In the genomic region with DNA sequence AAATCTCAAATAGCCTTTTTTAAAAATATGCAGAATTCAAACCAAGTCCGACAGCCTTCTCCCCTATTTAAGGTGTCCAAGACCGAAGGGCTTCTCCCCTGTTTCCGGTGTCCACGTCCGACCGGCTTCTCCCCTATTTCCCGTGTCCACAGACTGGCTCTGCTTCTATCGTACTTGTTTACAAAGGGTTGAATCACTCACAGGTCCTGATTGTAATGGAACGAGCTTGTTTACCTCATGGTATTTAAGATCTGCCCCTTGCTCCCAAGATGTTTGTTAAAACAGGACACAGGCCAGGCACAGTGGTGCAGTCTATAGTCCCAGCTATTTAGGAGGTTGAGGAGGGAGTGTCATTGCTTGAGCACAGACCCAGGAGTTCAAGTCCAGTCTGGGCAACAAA, we compare ENCODE assay signal across 1 cellular context.
TF ChIP-seq lines count a peak whose summit lies in the region.

No MANE protein-coding gene starts in this region.

TF ChIP-seq in HepG2, 621 proteins besides CTCF, POLR2A, EP300 and RAD21 (continued from another document and continues in another):
- 0 out of 2 replicates have a peak, but pooled peaks have one; percentile 26 for TF ChIP-seq ERF (CRISPR knock-in tag; IDR thresholded peaks at IDR 0.05)
- TF ChIP-seq FOXA1 (IDR thresholded peaks at IDR 0.05), result no peak
- peak; percentile 72; the same call in 1 of the 2 replicates for TF ChIP-seq FOXA1 (CRISPR knock-in tag; IDR thresholded peaks at IDR 0.05)
- TF ChIP-seq ZBTB20 (CRISPR knock-in tag; IDR thresholded peaks at IDR 0.05; ENCODE audit: borderline replicate concordance, low read depth), result peak; percentile 66; the same call in 1 of the 2 replicates
- peak; percentile 78 for TF ChIP-seq MIXL1 (CRISPR knock-in tag; IDR thresholded peaks at IDR 0.05)
- peak; percentile 58; the same call in 1 of the 2 replicates for TF ChIP-seq HDAC2 (CRISPR knock-in tag; IDR thresholded peaks at IDR 0.05)
- no peak for TF ChIP-seq MAFK (conservative IDR thresholded peaks at IDR 0.05 in 1 of 2, IDR thresholded peaks at IDR 0.05 in 1 of 2; ENCODE audit: low read length in 2 of 2)
- TF ChIP-seq NCOA5 (CRISPR knock-in tag; IDR thresholded peaks at IDR 0.05), result no peak
- 0 out of 2 replicates have a peak, but pooled peaks have one; percentile 28 for TF ChIP-seq ZMAT3 (CRISPR knock-in tag; conservative IDR thresholded peaks at IDR 0.05)
- TF ChIP-seq TOPORS (CRISPR knock-in tag; IDR thresholded peaks at IDR 0.05), result no peak
- TF ChIP-seq SMARCE1 (IDR thresholded peaks at IDR 0.05; ENCODE audit: borderline replicate concordance), result no peak
- no peak; the same call in 1 of the 2 replicates for TF ChIP-seq GABPA (IDR thresholded peaks at IDR 0.05; ENCODE audit: low read depth, low read length)
- TF ChIP-seq GABPA (CRISPR knock-in tag; IDR thresholded peaks at IDR 0.05; ENCODE audit: low read depth), result peak; percentile 75
- no peak for TF ChIP-seq ZNF432 (CRISPR knock-in tag; IDR thresholded peaks at IDR 0.05; ENCODE audit: borderline replicate concordance)
- TF ChIP-seq REXO4 (CRISPR knock-in tag; IDR thresholded peaks at IDR 0.05; ENCODE audit: borderline replicate concordance), result no peak
- no peak for TF ChIP-seq ARNT (IDR thresholded peaks at IDR 0.05)
- TF ChIP-seq, protein P1, sequence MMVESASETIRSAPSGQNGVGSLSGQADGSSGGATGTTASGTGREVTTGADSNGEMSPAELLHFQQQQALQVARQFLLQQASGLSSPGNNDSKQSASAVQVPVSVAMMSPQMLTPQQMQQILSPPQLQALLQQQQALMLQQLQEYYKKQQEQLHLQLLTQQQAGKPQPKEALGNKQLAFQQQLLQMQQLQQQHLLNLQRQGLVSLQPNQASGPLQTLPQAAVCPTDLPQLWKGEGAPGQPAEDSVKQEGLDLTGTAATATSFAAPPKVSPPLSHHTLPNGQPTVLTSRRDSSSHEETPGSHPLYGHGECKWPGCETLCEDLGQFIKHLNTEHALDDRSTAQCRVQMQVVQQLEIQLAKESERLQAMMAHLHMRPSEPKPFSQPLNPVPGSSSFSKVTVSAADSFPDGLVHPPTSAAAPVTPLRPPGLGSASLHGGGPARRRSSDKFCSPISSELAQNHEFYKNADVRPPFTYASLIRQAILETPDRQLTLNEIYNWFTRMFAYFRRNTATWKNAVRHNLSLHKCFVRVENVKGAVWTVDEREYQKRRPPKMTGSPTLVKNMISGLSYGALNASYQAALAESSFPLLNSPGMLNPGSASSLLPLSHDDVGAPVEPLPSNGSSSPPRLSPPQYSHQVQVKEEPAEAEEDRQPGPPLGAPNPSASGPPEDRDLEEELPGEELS (CRISPR knock-in tag; IDR thresholded peaks at IDR 0.05), result peak; percentile 80
- TF ChIP-seq SP5 (CRISPR knock-in tag; IDR thresholded peaks at IDR 0.05; ENCODE audit: borderline replicate concordance, low read depth), result 0 out of 2 replicates have a peak, but pooled peaks have one; percentile 13
- no peak for TF ChIP-seq POLR2AphosphoS2 (IDR thresholded peaks at IDR 0.05; ENCODE audit: low read depth, low read length)
- TF ChIP-seq RBM39 (IDR thresholded peaks at IDR 0.05; ENCODE audit: low read depth, low read length, poor library complexity, severe bottlenecking), result no peak
- TF ChIP-seq, protein P2, sequence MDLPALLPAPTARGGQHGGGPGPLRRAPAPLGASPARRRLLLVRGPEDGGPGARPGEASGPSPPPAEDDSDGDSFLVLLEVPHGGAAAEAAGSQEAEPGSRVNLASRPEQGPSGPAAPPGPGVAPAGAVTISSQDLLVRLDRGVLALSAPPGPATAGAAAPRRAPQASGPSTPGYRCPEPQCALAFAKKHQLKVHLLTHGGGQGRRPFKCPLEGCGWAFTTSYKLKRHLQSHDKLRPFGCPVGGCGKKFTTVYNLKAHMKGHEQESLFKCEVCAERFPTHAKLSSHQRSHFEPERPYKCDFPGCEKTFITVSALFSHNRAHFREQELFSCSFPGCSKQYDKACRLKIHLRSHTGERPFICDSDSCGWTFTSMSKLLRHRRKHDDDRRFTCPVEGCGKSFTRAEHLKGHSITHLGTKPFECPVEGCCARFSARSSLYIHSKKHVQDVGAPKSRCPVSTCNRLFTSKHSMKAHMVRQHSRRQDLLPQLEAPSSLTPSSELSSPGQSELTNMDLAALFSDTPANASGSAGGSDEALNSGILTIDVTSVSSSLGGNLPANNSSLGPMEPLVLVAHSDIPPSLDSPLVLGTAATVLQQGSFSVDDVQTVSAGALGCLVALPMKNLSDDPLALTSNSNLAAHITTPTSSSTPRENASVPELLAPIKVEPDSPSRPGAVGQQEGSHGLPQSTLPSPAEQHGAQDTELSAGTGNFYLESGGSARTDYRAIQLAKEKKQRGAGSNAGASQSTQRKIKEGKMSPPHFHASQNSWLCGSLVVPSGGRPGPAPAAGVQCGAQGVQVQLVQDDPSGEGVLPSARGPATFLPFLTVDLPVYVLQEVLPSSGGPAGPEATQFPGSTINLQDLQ (CRISPR knock-in tag; IDR thresholded peaks at IDR 0.05), result no peak
- TF ChIP-seq, protein P3, sequence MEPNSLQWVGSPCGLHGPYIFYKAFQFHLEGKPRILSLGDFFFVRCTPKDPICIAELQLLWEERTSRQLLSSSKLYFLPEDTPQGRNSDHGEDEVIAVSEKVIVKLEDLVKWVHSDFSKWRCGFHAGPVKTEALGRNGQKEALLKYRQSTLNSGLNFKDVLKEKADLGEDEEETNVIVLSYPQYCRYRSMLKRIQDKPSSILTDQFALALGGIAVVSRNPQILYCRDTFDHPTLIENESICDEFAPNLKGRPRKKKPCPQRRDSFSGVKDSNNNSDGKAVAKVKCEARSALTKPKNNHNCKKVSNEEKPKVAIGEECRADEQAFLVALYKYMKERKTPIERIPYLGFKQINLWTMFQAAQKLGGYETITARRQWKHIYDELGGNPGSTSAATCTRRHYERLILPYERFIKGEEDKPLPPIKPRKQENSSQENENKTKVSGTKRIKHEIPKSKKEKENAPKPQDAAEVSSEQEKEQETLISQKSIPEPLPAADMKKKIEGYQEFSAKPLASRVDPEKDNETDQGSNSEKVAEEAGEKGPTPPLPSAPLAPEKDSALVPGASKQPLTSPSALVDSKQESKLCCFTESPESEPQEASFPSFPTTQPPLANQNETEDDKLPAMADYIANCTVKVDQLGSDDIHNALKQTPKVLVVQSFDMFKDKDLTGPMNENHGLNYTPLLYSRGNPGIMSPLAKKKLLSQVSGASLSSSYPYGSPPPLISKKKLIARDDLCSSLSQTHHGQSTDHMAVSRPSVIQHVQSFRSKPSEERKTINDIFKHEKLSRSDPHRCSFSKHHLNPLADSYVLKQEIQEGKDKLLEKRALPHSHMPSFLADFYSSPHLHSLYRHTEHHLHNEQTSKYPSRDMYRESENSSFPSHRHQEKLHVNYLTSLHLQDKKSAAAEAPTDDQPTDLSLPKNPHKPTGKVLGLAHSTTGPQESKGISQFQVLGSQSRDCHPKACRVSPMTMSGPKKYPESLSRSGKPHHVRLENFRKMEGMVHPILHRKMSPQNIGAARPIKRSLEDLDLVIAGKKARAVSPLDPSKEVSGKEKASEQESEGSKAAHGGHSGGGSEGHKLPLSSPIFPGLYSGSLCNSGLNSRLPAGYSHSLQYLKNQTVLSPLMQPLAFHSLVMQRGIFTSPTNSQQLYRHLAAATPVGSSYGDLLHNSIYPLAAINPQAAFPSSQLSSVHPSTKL (CRISPR knock-in tag; IDR thresholded peaks at IDR 0.05), result peak; percentile 70
- no peak for TF ChIP-seq ZNF496 (CRISPR knock-in tag; IDR thresholded peaks at IDR 0.05; ENCODE audit: insufficient replicate concordance)
- TF ChIP-seq HNRNPUL1 (IDR thresholded peaks at IDR 0.05; ENCODE audit: low read depth, low read length), result no peak
- peak; percentile 94; the same call in 1 of the 2 replicates for TF ChIP-seq ZNF775 (CRISPR knock-in tag; IDR thresholded peaks at IDR 0.05; ENCODE audit: borderline replicate concordance)
- TF ChIP-seq HOXA5 (CRISPR knock-in tag; IDR thresholded peaks at IDR 0.05), result no peak
- no peak for TF ChIP-seq ATM (IDR thresholded peaks at IDR 0.05; ENCODE audit: borderline replicate concordance)
- TF ChIP-seq PHF21A (CRISPR knock-in tag; IDR thresholded peaks at IDR 0.05), result peak; percentile 31; the same call in 1 of the 2 replicates
- peak; percentile 24; the same call in 1 of the 2 replicates for TF ChIP-seq GABPB1 (CRISPR knock-in tag; IDR thresholded peaks at IDR 0.05)
- TF ChIP-seq IKZF1 (IDR thresholded peaks at IDR 0.05), result no peak
- TF ChIP-seq MEF2D (CRISPR knock-in tag; IDR thresholded peaks at IDR 0.05), result 0 out of 2 replicates have a peak, but pooled peaks have one; percentile 25
- TF ChIP-seq PPARG (CRISPR knock-in tag; conservative IDR thresholded peaks at IDR 0.05), result peak; percentile 31; the same call in 1 of the 2 replicates
- TF ChIP-seq SMAD1 (CRISPR knock-in tag; IDR thresholded peaks at IDR 0.05; ENCODE audit: borderline replicate concordance, low read depth), result no peak
- 0 out of 2 replicates have a peak, but pooled peaks have one; percentile 21 for TF ChIP-seq HNF4G (IDR thresholded peaks at IDR 0.05; ENCODE audit: borderline replicate concordance, low read depth, low read length)
- no peak for TF ChIP-seq HNF4G (CRISPR knock-in tag; IDR thresholded peaks at IDR 0.05; ENCODE audit: borderline replicate concordance, low read depth)
- TF ChIP-seq, protein P4, sequence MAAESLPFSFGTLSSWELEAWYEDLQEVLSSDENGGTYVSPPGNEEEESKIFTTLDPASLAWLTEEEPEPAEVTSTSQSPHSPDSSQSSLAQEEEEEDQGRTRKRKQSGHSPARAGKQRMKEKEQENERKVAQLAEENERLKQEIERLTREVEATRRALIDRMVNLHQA (CRISPR knock-in tag; IDR thresholded peaks at IDR 0.05), result no peak
- TF ChIP-seq ZMYM4 (CRISPR knock-in tag; IDR thresholded peaks at IDR 0.05), result 0 out of 2 replicates have a peak, but pooled peaks have one; percentile 39
- TF ChIP-seq, protein P5, sequence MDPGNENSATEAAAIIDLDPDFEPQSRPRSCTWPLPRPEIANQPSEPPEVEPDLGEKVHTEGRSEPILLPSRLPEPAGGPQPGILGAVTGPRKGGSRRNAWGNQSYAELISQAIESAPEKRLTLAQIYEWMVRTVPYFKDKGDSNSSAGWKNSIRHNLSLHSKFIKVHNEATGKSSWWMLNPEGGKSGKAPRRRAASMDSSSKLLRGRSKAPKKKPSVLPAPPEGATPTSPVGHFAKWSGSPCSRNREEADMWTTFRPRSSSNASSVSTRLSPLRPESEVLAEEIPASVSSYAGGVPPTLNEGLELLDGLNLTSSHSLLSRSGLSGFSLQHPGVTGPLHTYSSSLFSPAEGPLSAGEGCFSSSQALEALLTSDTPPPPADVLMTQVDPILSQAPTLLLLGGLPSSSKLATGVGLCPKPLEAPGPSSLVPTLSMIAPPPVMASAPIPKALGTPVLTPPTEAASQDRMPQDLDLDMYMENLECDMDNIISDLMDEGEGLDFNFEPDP (CRISPR knock-in tag; conservative IDR thresholded peaks at IDR 0.05), result no peak
- TF ChIP-seq, protein P6, sequence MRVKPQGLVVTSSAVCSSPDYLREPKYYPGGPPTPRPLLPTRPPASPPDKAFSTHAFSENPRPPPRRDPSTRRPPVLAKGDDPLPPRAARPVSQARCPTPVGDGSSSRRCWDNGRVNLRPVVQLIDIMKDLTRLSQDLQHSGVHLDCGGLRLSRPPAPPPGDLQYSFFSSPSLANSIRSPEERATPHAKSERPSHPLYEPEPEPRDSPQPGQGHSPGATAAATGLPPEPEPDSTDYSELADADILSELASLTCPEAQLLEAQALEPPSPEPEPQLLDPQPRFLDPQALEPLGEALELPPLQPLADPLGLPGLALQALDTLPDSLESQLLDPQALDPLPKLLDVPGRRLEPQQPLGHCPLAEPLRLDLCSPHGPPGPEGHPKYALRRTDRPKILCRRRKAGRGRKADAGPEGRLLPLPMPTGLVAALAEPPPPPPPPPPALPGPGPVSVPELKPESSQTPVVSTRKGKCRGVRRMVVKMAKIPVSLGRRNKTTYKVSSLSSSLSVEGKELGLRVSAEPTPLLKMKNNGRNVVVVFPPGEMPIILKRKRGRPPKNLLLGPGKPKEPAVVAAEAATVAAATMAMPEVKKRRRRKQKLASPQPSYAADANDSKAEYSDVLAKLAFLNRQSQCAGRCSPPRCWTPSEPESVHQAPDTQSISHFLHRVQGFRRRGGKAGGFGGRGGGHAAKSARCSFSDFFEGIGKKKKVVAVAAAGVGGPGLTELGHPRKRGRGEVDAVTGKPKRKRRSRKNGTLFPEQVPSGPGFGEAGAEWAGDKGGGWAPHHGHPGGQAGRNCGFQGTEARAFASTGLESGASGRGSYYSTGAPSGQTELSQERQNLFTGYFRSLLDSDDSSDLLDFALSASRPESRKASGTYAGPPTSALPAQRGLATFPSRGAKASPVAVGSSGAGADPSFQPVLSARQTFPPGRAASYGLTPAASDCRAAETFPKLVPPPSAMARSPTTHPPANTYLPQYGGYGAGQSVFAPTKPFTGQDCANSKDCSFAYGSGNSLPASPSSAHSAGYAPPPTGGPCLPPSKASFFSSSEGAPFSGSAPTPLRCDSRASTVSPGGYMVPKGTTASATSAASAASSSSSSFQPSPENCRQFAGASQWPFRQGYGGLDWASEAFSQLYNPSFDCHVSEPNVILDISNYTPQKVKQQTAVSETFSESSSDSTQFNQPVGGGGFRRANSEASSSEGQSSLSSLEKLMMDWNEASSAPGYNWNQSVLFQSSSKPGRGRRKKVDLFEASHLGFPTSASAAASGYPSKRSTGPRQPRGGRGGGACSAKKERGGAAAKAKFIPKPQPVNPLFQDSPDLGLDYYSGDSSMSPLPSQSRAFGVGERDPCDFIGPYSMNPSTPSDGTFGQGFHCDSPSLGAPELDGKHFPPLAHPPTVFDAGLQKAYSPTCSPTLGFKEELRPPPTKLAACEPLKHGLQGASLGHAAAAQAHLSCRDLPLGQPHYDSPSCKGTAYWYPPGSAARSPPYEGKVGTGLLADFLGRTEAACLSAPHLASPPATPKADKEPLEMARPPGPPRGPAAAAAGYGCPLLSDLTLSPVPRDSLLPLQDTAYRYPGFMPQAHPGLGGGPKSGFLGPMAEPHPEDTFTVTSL (CRISPR knock-in tag; IDR thresholded peaks at IDR 0.05; ENCODE audit: borderline replicate concordance), result peak; percentile 83; the same call in 1 of the 2 replicates
- TF ChIP-seq, protein P7, sequence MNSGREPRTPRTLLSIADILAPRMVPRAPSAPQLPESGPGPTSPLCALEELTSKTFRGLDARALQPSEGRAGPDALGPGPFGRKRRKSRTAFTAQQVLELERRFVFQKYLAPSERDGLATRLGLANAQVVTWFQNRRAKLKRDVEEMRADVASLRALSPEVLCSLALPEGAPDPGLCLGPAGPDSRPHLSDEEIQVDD (CRISPR knock-in tag; IDR thresholded peaks at IDR 0.05; ENCODE audit: borderline replicate concordance), result no peak
- no peak for TF ChIP-seq ZBTB42 (CRISPR knock-in tag; IDR thresholded peaks at IDR 0.05)
- TF ChIP-seq KDM1A (CRISPR knock-in tag; IDR thresholded peaks at IDR 0.05), result no peak
- no peak for TF ChIP-seq CREB1 (IDR thresholded peaks at IDR 0.05)
- 0 out of 2 replicates have a peak, but pooled peaks have one; percentile 22 for TF ChIP-seq CREB1 (CRISPR knock-in tag; IDR thresholded peaks at IDR 0.05)
- no peak for TF ChIP-seq ISX (CRISPR knock-in tag; conservative IDR thresholded peaks at IDR 0.05)
- TF ChIP-seq JUN (CRISPR knock-in tag; IDR thresholded peaks at IDR 0.05), result peak; percentile 69; the same call in 1 of the 2 replicates
- no peak for TF ChIP-seq ZNF563 (CRISPR knock-in tag; IDR thresholded peaks at IDR 0.05)
- TF ChIP-seq CEBPG (CRISPR knock-in tag; IDR thresholded peaks at IDR 0.05), result 0 out of 2 replicates have a peak, but pooled peaks have one; percentile 5
- TF ChIP-seq, protein P8, sequence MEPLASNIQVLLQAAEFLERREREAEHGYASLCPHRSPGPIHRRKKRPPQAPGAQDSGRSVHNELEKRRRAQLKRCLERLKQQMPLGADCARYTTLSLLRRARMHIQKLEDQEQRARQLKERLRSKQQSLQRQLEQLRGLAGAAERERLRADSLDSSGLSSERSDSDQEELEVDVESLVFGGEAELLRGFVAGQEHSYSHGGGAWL (CRISPR knock-in tag; IDR thresholded peaks at IDR 0.05), result no peak
- TF ChIP-seq ZNF558 (CRISPR knock-in tag; IDR thresholded peaks at IDR 0.05; ENCODE audit: borderline replicate concordance), result no peak
- TF ChIP-seq HMG20A (CRISPR knock-in tag; IDR thresholded peaks at IDR 0.05; ENCODE audit: borderline replicate concordance), result peak; percentile 67; the same call in 1 of the 2 replicates
